In genomic region chr17:45487704-45488103, GRCh38 we compare ENCODE assay signal across 8 cellular contexts. TPM values are rescaled to one million over a fixed set of nuclear protein-coding genes. Genes with fewer than 3 reads are reported as not detected.
DNase-seq lines count a peak whose midpoint lies in the region; ATAC-seq and TF ChIP-seq lines count a peak whose summit lies in the region.
"Not testable (repeated sequence)": the region's sequence is repeated elsewhere in the genome, so short reads cannot be mapped to it uniquely, and the experiment has no call there.

No MANE protein-coding gene starts in this region.

- not testable (repeated sequence) for H3K9me3 Mint-ChIP-seq in T-cell

- H3K27ac Mint-ChIP-seq in T-cell, result peak overlapping the region; percentile 72 to 73

- peak overlapping the region; percentile 16 for H3K4me2 ChIP-seq in GM23248 (ENCODE audit: unreplicated experiment)

- H3K79me2 ChIP-seq in GM23248 (ENCODE audit: insufficient read depth), result peaks cover 46% of the 10 kb centered on the region

- H3K9me3 ChIP-seq in GM23248 (ENCODE audit: low read depth); lower lobe of right lung: not testable (repeated sequence)

- DNase-seq in ACHN, result peak; percentile 93
- peak; percentile 93 for DNase-seq in GM23248
- peak; percentile 60 for DNase-seq in NCI-H2196 (lab: John Stamatoyannopoulos, UW; ENCODE audit: unreplicated experiment)
- not testable (repeated sequence) for DNase-seq in T-cell
- DNase-seq in brain microvascular endothelial cell, result peak; percentile 89
- DNase-seq in foreskin fibroblast, result peak; percentile 80 to 90
- DNase-seq in lower lobe of right lung, result peak; percentile 77
- peak; percentile 80 for DNase-seq in sciatic nerve (ENCODE audit: low spot score)

- H3K4me1 Mint-ChIP-seq in T-cell, result peaks cover 34 to 46% (median 38%) of the 10 kb centered on the region in 3 donors

- H3K4me3 ChIP-seq in GM23248; brain microvascular endothelial cell (ENCODE audit: low read depth, low read length); foreskin fibroblast (ENCODE audit: low read depth in 1 of 2, low read length in 2 of 2); lower lobe of right lung: not testable (repeated sequence)

- intact Hi-C loops in lower lobe of right lung (cut with DNase I); sciatic nerve (cut with DNase I): not testable (repeated sequence)

- TF ChIP-seq CTCF in brain microvascular endothelial cell (IDR thresholded peaks at IDR 0.05; ENCODE audit: low read depth, low read length, missing control alignments); foreskin fibroblast (IDR thresholded peaks at IDR 0.05; ENCODE audit: low read depth, low read length); lower lobe of right lung (IDR thresholded peaks at IDR 0.05): not testable (repeated sequence)

- not testable (repeated sequence) for H2AFZ ChIP-seq in GM23248

- H3K27me3 ChIP-seq in GM23248 (replicated peaks; ENCODE audit: insufficient read depth); brain microvascular endothelial cell (replicated peaks); lower lobe of right lung (ENCODE audit: low read depth): not testable (repeated sequence)

- not testable (repeated sequence) for H3K4me1 ChIP-seq in GM23248 (ENCODE audit: insufficient read depth)
- peaks cover 29% of the 10 kb centered on the region for H3K4me1 ChIP-seq in lower lobe of right lung

- H3K27ac ChIP-seq in GM23248 (peak overlapping the region; percentile 65), brain microvascular endothelial cell (peak overlapping the region; percentile 61), lower lobe of right lung (peak overlapping the region; percentile 36)

- WGBS in GM23248 (ENCODE audit: low coverage in 1 of 2, low lambda C conversion rate in 2 of 2, missing lambda C conversion rate in 2 of 2), 2 experiments, result 0 to 4% methylated on average over 2 of the region's 2 CpGs

- H3F3A ChIP-seq in GM23248 (ENCODE audit: insufficient read depth), result peaks cover 17% of the 10 kb centered on the region

- H3K36me3 Mint-ChIP-seq in T-cell, result not testable (repeated sequence)

- CTCF ChIA-PET in T-cell (lab: Charles Lee), result not testable (repeated sequence)

- not testable (repeated sequence) for H4K20me1 ChIP-seq in GM23248 (ENCODE audit: insufficient read depth)

- in situ Hi-C loops in ACHN (cut with HindIII; ENCODE audit: low pct_ligation_motif_present, low pct_unique_long_range_greater_than_20kb, low sequenced_read_pairs); GM23248 (cut with MboI); brain microvascular endothelial cell (cut with HindIII; ENCODE audit: low pct_ligation_motif_present, low sequenced_read_pairs): not testable (repeated sequence)

- not testable (repeated sequence) for H3K36me3 ChIP-seq in GM23248 (ENCODE audit: low read depth); brain microvascular endothelial cell (replicated peaks); lower lobe of right lung

- H3K4me3 Mint-ChIP-seq in T-cell, result peak overlapping the region in 1 of 3 donors; percentile 40

- peak overlapping the region; percentile 51 for H3K9ac ChIP-seq in GM23248

- ATAC-seq in T-cell (replicated peaks in 1 of 4), result not testable (repeated sequence)
- ATAC-seq in lower lobe of right lung (peak; percentile 52 to 72), sciatic nerve (peak; percentile 82)

- H3K27me3 Mint-ChIP-seq in T-cell, result not testable (repeated sequence)

- POLR2A ChIA-PET in T-cell (lab: Charles Lee), result not testable (repeated sequence)

- H3K9me2 ChIP-seq in GM23248 (ENCODE audit: insufficient read depth), result not testable (repeated sequence)

RNA-seq across cellular contexts. Expression of gene PLEKHM1, which starts 2.8 kb away (rescaled TPM):
- total RNA-seq in GM23248 (2014; rRNA removed; shearing (Covaris generic)), result 19.1 and 26.0 TPM in 2 replicates
- polyA plus RNA-seq in GM23248 (2016; fragmentation: Nextera tagmentation; extraction: Ambion mirVana), result 15.3 and 18.6 TPM in 2 replicates
- 100 to 1,000 TPM in 1 of 5 donors, 10 to 100 TPM in 4; 77.8 to 105 (median 79.4) TPM for total RNA-seq in T-cell
- 69.6 TPM for total RNA-seq in lower lobe of right lung
- 56.6 TPM for total RNA-seq in sciatic nerve

RNA-seq across cellular contexts. Expression of gene ARHGAP27, which starts 55.0 kb away (rescaled TPM):
- 1.3 and 3.4 TPM in 2 replicates for total RNA-seq in GM23248 (2014; rRNA removed; shearing (Covaris generic))
- polyA plus RNA-seq in GM23248 (2016; fragmentation: Nextera tagmentation; extraction: Ambion mirVana), result 0.33 and 0.59 TPM in 2 replicates
- total RNA-seq in T-cell (100 to 1,000 TPM in 3 of 5 donors, 10 to 100 TPM in 2; 56.4 to 120 (median 113) TPM), lower lobe of right lung (71.0 TPM), sciatic nerve (30.6 TPM)
